In genomic region chr11:88552377-88553029, GRCh38 we compare ENCODE assay signal across 8 cellular contexts.
A peak's percentile ranks its signal among the peaks of the same experiment; 100 is the strongest.
DNase-seq lines count a peak whose midpoint lies in the region; ATAC-seq lines count a peak whose summit lies in the region.

No MANE protein-coding gene starts in this region.

- DNase-seq in EL (peak; percentile 63), RKO (ENCODE audit: low spot score) (peak; percentile 62), iPS DF 19.7 (ENCODE audit: low read depth, low spot score) (peak; percentile 33), inferior parietal cortex (ENCODE audit: extremely low spot score) (no peak)
- DNase-seq in activated effector memory CD4-positive, alpha-beta T cell treated with Interleukin-2 at 50 U/mL for 16 hours, result peak; percentile 13
- peak; percentile 9 to 49 (median 12) for DNase-seq in stimulated activated CD4-positive, alpha-beta T cell treated with anti-CD3 and anti-CD28 coated beads, TNF-alpha, amount 100 ng/mL, for 24 hours (ENCODE audit: low read depth in 3 of 3)

- ATAC-seq in GM19438 (IDR thresholded peaks at IDR 0.05; ENCODE audit: low read depth, unreplicated experiment) (peak; percentile 93), HG03378 (IDR thresholded peaks at IDR 0.05; ENCODE audit: unreplicated experiment) (peak; percentile 96)
